Comparison of ENCODE assay signal across 11 cellular contexts in the genomic region with DNA sequence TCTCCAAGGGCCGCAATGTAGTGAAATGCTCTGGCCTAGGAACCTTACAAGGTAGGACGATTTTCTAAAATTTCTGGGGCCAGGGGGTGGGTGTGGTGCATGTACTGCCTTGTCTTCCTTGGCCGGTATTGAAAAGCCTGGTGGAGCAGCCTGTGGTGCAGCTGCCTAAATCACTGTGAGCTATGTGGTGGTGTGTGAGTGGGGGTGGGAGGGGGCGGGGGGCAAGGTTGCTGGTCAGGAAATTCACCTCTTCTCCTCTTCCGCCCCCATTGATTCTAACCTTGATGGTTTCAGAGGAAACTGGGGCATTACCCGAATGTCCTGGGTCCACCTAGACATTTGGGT.
A peak's percentile ranks its signal among the peaks of the same experiment; 100 is the strongest.
DNase-seq lines count a peak whose midpoint lies in the region; ATAC-seq and TF ChIP-seq lines count a peak whose summit lies in the region.
"Had no signal": no experiment of that assay in that cellular context is flagged by ENCODE, and none has a peak within 500 bp of the region (broad histone marks: within the 10 kb centered on the region; RNA-seq: fewer than 3 reads in every experiment).

No MANE protein-coding gene starts in this region.

- no peak overlapping the region for H4K91ac ChIP-seq in neuronal stem cell (ENCODE audit: low read depth, low read length, poor library complexity)

- no peak for DNase-seq in GM23338 (ENCODE audit: low spot score)
- DNase-seq in body of pancreas: no peak
- no peak for DNase-seq in heart left ventricle
- no peak for DNase-seq in neuronal stem cell (ENCODE audit: low spot score)
- DNase-seq in NCI-H1048 (lab: John Stamatoyannopoulos, UW): no peak
- DNase-seq in CD14-positive monocyte (ENCODE audit: low spot score): no peak
- DNase-seq in substantia nigra (lab: John Stamatoyannopoulos, UW): no peak
- DNase-seq: activated CD4-positive, alpha-beta T cell treated with anti-CD3 and anti-CD28 coated beads for 1 hour; activated T-cell treated with anti-CD3 and anti-CD28 coated beads, Interleukin-2, amount 50 U/mL, for 4 hours had no signal

- no peak overlapping the region for H2AFZ ChIP-seq in GM23338
- peak overlapping the region; percentile 53 for H2AFZ ChIP-seq in neuronal stem cell (ENCODE audit: low read length)

- no peak overlapping the region for H3K9ac ChIP-seq in neuronal stem cell (ENCODE audit: low read depth, low read length, poor library complexity)

- peaks cover 28% of the 10 kb centered on the region for H3K79me2 ChIP-seq in GM23338 (replicated peaks; ENCODE audit: insufficient read depth)

- H3K4me3 ChIP-seq in GM23338 (peak overlapping the region; percentile 56), body of pancreas (peak overlapping the region in 1 of 2 donors; percentile 1), heart left ventricle (peak overlapping the region in 1 of 12 donors; percentile 28), neuronal stem cell (ENCODE audit: low read length in 2 of 2) (peak overlapping the region in 1 of 2 donors; percentile 44)

- H3K4me1 ChIP-seq in GM23338 (ENCODE audit: insufficient read depth) (peaks cover 65% of the 10 kb centered on the region), body of pancreas (peaks cover 58% of the 10 kb centered on the region), heart left ventricle (peaks cover 0 to 31% (median 3%) of the 10 kb centered on the region in 12 donors), neuronal stem cell (ENCODE audit: control insufficient read depth in 2 of 2, insufficient read depth in 1 of 2, low read depth in 1 of 2, low read length in 2 of 2) (peaks cover 26 to 39% of the 10 kb centered on the region in 2 donors)

- intact Hi-C loops in body of pancreas (cut with DNase I) (no loop called here), heart left ventricle (cut with DNase I) (no loop called here), CD14-positive monocyte (cut with micrococcal nuclease) (no loop called here)

- H3K14ac ChIP-seq in neuronal stem cell (ENCODE audit: low read length): no peak overlapping the region

- H3K36me3 ChIP-seq in GM23338 (ENCODE audit: insufficient read depth) (no peaks in the 10 kb centered on the region), body of pancreas (replicated peaks in 1 of 2; ENCODE audit: insufficient read depth in 1 of 2, low read depth in 2 of 2) (no peaks in the 10 kb centered on the region), heart left ventricle (no peaks in the 10 kb centered on the region), neuronal stem cell (replicated peaks in 1 of 2; ENCODE audit: control insufficient read depth in 2 of 2, insufficient read depth in 2 of 2, low read length in 2 of 2) (no peaks in the 10 kb centered on the region)
- H3K36me3 ChIP-seq: esophagus muscularis mucosa had no signal

- TF ChIP-seq POLR2A in body of pancreas (IDR thresholded peaks at IDR 0.05): no peak
- no peak for TF ChIP-seq POLR2A in heart left ventricle (IDR thresholded peaks at IDR 0.05)

- H3K9me3 ChIP-seq in body of pancreas (no peaks in the 10 kb centered on the region), heart left ventricle (no peaks in the 10 kb centered on the region), neuronal stem cell (replicated peaks in 1 of 2; ENCODE audit: control insufficient read depth in 2 of 2, insufficient read depth in 1 of 2, low read depth in 1 of 2, low read length in 2 of 2) (no peaks in the 10 kb centered on the region)
- H3K9me3 ChIP-seq: esophagus muscularis mucosa had no signal

- no peak overlapping the region for H2BK120ac ChIP-seq in neuronal stem cell (ENCODE audit: low read depth, low read length)

- no peaks in the 10 kb centered on the region for H3K9me3 Mint-ChIP-seq in GM23338
- H3K9me3 Mint-ChIP-seq in CD14-positive monocyte: peaks cover 0 to 1% (median 0%) of the 10 kb centered on the region in 7 donors
- H3K9me3 Mint-ChIP-seq: activated T-cell treated with anti-CD3 and anti-CD28 coated beads, Interleukin-2, amount 50 U/mL, for 4 hours had no signal

- TF ChIP-seq CTCF in GM23338 (conservative IDR thresholded peaks at IDR 0.05; ENCODE audit: low read depth in 2 of 2): no peak
- TF ChIP-seq CTCF in body of pancreas (IDR thresholded peaks at IDR 0.05): no peak
- TF ChIP-seq CTCF in heart left ventricle (IDR thresholded peaks at IDR 0.05): no peak
- TF ChIP-seq CTCF in CD14-positive monocyte (IDR thresholded peaks at IDR 0.05): no peak

- 26 to 27% methylated on average over 5 to 6 of the region's 6 CpGs for WGBS in body of pancreas, 2 donors
- WGBS in heart left ventricle, 4 donors: 59 to 66% (median 60%) methylated on average over 4 to 6 of the region's 6 CpGs
- WGBS in neuronal stem cell (ENCODE audit: extremely low coverage in 2 of 2, insufficient read length in 2 of 2, insufficient replicate concordance in 1 of 2), 2 donors: no CpG with 5 or more reads among the region's 6 CpGs

- no peak overlapping the region for H2BK15ac ChIP-seq in neuronal stem cell (ENCODE audit: low read length)

- peak overlapping the region; percentile 89 for H3K27ac Mint-ChIP-seq in GM23338
- H3K27ac Mint-ChIP-seq in CD14-positive monocyte: no peak overlapping the region

- no peak overlapping the region for H2BK12ac ChIP-seq in neuronal stem cell (ENCODE audit: low read length)

- peak overlapping the region; percentile 82 for H3K27ac ChIP-seq in GM23338 (ENCODE audit: low read depth)
- H3K27ac ChIP-seq in body of pancreas: peak overlapping the region; percentile 44 to 68 (median 56)
- peak overlapping the region in 1 of 12 donors; percentile 9 for H3K27ac ChIP-seq in heart left ventricle
- H3K27ac ChIP-seq in neuronal stem cell (replicated peaks; ENCODE audit: low read length): peak overlapping the region; percentile 67
- no peak overlapping the region for H3K27ac ChIP-seq in substantia nigra (ENCODE audit: low read depth, low read length, poor library complexity, severe bottlenecking)
- H3K27ac ChIP-seq: esophagus muscularis mucosa had no signal

- peaks cover 6% of the 10 kb centered on the region for H3K27me3 Mint-ChIP-seq in GM23338 (ENCODE audit: insufficient read depth, low read depth, poor library complexity)
- peaks cover 0 to 4% (median 0%) of the 10 kb centered on the region in 3 donors for H3K27me3 Mint-ChIP-seq in CD14-positive monocyte (ENCODE audit: low read depth in 3 of 3)

- H3K79me1 ChIP-seq in neuronal stem cell (ENCODE audit: low read depth, low read length): no peaks in the 10 kb centered on the region

- peaks cover 2% of the 10 kb centered on the region; the same call in 1 of the 3 replicates for H3K36me3 Mint-ChIP-seq in GM23338 (ENCODE audit: low read depth)
- no peaks in the 10 kb centered on the region for H3K36me3 Mint-ChIP-seq in CD14-positive monocyte

- H3K4me1 Mint-ChIP-seq in GM23338 (peaks cover 48% of the 10 kb centered on the region), CD14-positive monocyte (no peaks in the 10 kb centered on the region)

- no peaks in the 10 kb centered on the region for H4K20me1 ChIP-seq in GM23338 (replicated peaks; ENCODE audit: insufficient read depth)

- H4K8ac ChIP-seq in neuronal stem cell (ENCODE audit: low read depth, low read length): no peak overlapping the region

- ATAC-seq in GM23338 (peak; percentile 10), body of pancreas (peak; percentile 33), heart left ventricle (peak in 3 of 4 donors; percentile 6 to 29 (median 11)), GM18868 (IDR thresholded peaks at IDR 0.05; ENCODE audit: unreplicated experiment) (no peak)
- ATAC-seq: activated T-cell treated with anti-CD3 and anti-CD28 coated beads, Interleukin-2, amount 50 U/mL, for 4 hours had no signal

- H3F3A ChIP-seq in GM23338 (replicated peaks; ENCODE audit: low read depth): peaks cover 10% of the 10 kb centered on the region; the same call in 1 of the 2 replicates

- H3K4me2 ChIP-seq in GM23338 (peak overlapping the region; percentile 78), neuronal stem cell (ENCODE audit: insufficient read depth, low read length, poor library complexity, severe bottlenecking) (peak overlapping the region; percentile 37)

- H3K9me2 ChIP-seq in GM23338 (ENCODE audit: insufficient read depth): peaks cover 4% of the 10 kb centered on the region; the same call in 1 of the 2 replicates

- no peak overlapping the region for H3K4ac ChIP-seq in neuronal stem cell (ENCODE audit: low read length)

- H3K27me3 ChIP-seq in GM23338 (ENCODE audit: insufficient read depth): no peaks in the 10 kb centered on the region; the same call in 1 of the 2 replicates
- no peaks in the 10 kb centered on the region for H3K27me3 ChIP-seq in body of pancreas
- no peaks in the 10 kb centered on the region for H3K27me3 ChIP-seq in heart left ventricle
- peaks cover 0 to 15% (median 0%) of the 10 kb centered on the region in 3 experiments for H3K27me3 ChIP-seq in neuronal stem cell (ENCODE audit: control insufficient read depth in 3 of 3, insufficient read depth in 3 of 3, low read depth in 1 of 3, low read length in 3 of 3)
- H3K27me3 ChIP-seq: esophagus muscularis mucosa had no signal

- no peak overlapping the region; the same call in 1 of the 3 replicates for H3K4me3 Mint-ChIP-seq in GM23338
- no peak overlapping the region for H3K4me3 Mint-ChIP-seq in CD14-positive monocyte
- H3K4me3 Mint-ChIP-seq: activated T-cell treated with anti-CD3 and anti-CD28 coated beads, Interleukin-2, amount 50 U/mL, for 4 hours had no signal

- H2AK5ac ChIP-seq in neuronal stem cell (ENCODE audit: low read depth, low read length): no peak overlapping the region

- peak overlapping the region; percentile 51 for H3K18ac ChIP-seq in neuronal stem cell (ENCODE audit: low read length)

- no peak overlapping the region for H2BK5ac ChIP-seq in neuronal stem cell (ENCODE audit: low read length)

- H3K23ac ChIP-seq in neuronal stem cell (ENCODE audit: low read depth, low read length, poor library complexity): no peak overlapping the region

TF ChIP-seq in GM23338, 12 proteins besides CTCF, POLR2A, EP300 and RAD21 (continues in another document):
- no peak for TF ChIP-seq ZNF114 (CRISPR knock-in tag; IDR thresholded peaks at IDR 0.05)
- no peak for TF ChIP-seq EZH2 (IDR thresholded peaks at IDR 0.05; ENCODE audit: low read depth, unreplicated experiment)
